ENCODE assay signal across 2 cellular contexts in genomic region chr12:52212701-52213540, GRCh38.
TF ChIP-seq lines count a peak whose summit lies in the region.

No MANE protein-coding gene starts in this region.

TF ChIP-seq in HEK293, 187 proteins besides CTCF, POLR2A, EP300 and RAD21 (continued from another document):
- TF ChIP-seq ZNF548 (tag by site-specific recombination; IDR thresholded peaks at IDR 0.05) (no peak), ZNF23 (tag by site-specific recombination; IDR thresholded peaks at IDR 0.05; ENCODE audit: borderline replicate concordance) (no peak), ZNF112 (tag by site-specific recombination; IDR thresholded peaks at IDR 0.05) (no peak), ZNF223 (tag by site-specific recombination; IDR thresholded peaks at IDR 0.05) (0 out of 2 replicates have a peak, but pooled peaks have one; percentile 46), ZNF148 (tag by site-specific recombination; IDR thresholded peaks at IDR 0.05; ENCODE audit: borderline replicate concordance) (no peak), SP7 (tag by site-specific recombination; IDR thresholded peaks at IDR 0.05) (no peak), KLF1 (tag by site-specific recombination; IDR thresholded peaks at IDR 0.05) (no peak), ZNF366 (tag by site-specific recombination; conservative IDR thresholded peaks at IDR 0.05) (peak; percentile 40), ZNF514 (tag by site-specific recombination; IDR thresholded peaks at IDR 0.05) (no peak), ZIC2 (tag by site-specific recombination; IDR thresholded peaks at IDR 0.05) (peak; percentile 85; the same call in 1 of the 2 replicates), ZXDB (tag by site-specific recombination; IDR thresholded peaks at IDR 0.05) (no peak), GLIS2 (tag by site-specific recombination; IDR thresholded peaks at IDR 0.05) (peak; percentile 13; the same call in 1 of the 2 replicates), ZNF404 (tag by site-specific recombination; IDR thresholded peaks at IDR 0.05) (0 out of 2 replicates have a peak, but pooled peaks have one; percentile 15), ZBTB26 (tag by site-specific recombination; optimal IDR thresholded peaks at IDR 0.05) (peak; percentile 5), ZNF362 (tag by site-specific recombination; IDR thresholded peaks at IDR 0.05) (no peak)

TF ChIP-seq in K562, 482 proteins besides CTCF, POLR2A, EP300 and RAD21 (continued from another document):
- TF ChIP-seq ZNF512 (tag; IDR thresholded peaks at IDR 0.05) (0 out of 2 replicates have a peak, but pooled peaks have one; percentile 17), HBP1 (CRISPR knock-in tag; IDR thresholded peaks at IDR 0.05) (0 out of 2 replicates have a peak, but pooled peaks have one; percentile 15), ZBTB26 (CRISPR knock-in tag; IDR thresholded peaks at IDR 0.05) (0 out of 2 replicates have a peak, but pooled peaks have one; percentile 43)
